15 cellular contexts compared by ENCODE assay signal in the genomic region with DNA sequence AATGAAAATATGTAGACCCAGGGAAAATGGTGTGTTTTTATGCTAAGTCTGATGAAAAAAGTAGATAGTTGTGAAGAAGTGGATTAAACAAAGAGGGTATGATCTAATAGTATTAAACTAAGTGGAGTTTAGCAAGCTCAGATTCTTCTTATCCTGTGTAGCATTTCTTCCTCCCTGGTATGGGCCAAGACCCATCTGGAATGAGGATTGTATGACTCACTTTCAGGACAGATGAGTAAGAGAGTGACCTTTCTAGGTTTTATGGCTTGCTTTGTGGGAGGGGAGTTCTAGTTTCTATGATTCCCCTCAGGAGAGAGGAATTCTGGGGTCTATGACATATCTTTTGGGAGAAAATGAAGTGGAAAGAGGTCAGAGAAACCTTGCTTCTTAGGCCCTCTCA.
A peak's percentile ranks its signal among the peaks of the same experiment; 100 is the strongest.
DNase-seq lines count a peak whose midpoint lies in the region; ATAC-seq and TF ChIP-seq lines count a peak whose summit lies in the region.
"Had no signal": no experiment of that assay in that cellular context is flagged by ENCODE, and none has a peak within 500 bp of the region (broad histone marks: within the 10 kb centered on the region; RNA-seq: fewer than 3 reads in every experiment).

No MANE protein-coding gene starts in this region.

- no peak for TF ChIP-seq POLR2A in gastroesophageal sphincter (IDR thresholded peaks at IDR 0.05)
- TF ChIP-seq POLR2A in uterus (IDR thresholded peaks at IDR 0.05): no peak

- H3K4me3 Mint-ChIP-seq in activated CD4-positive, alpha-beta memory T cell treated with anti-CD3 and anti-CD28 coated beads for 36 hours: no peak overlapping the region

- H3K9me3 ChIP-seq in gastroesophageal sphincter: peaks cover 0 to 7% (median 0%) of the 10 kb centered on the region in 3 donors
- no peaks in the 10 kb centered on the region for H3K9me3 ChIP-seq in uterus
- H3K9me3 ChIP-seq: SJSA1 had no signal

- peaks cover 8% of the 10 kb centered on the region for H3K9me3 Mint-ChIP-seq in activated CD4-positive, alpha-beta memory T cell treated with anti-CD3 and anti-CD28 coated beads for 36 hours

- H3K27me3 ChIP-seq in gastroesophageal sphincter (no peaks in the 10 kb centered on the region), uterus (no peaks in the 10 kb centered on the region)
- H3K27me3 ChIP-seq: SJSA1 had no signal

- ATAC-seq in gastroesophageal sphincter (peak; percentile 81), HG03442 (IDR thresholded peaks at IDR 0.05; ENCODE audit: unreplicated experiment) (no peak)
- ATAC-seq: left ventricle myocardium superior; stimulated activated naive CD8-positive, alpha-beta T cell treated with anti-CD3 and anti-CD28 coated beads, Interleukin-15, Interleukin-2, amounts not matched to agents 100 U/mL and 50 U/mL, for 24 hours had no signal

- CTCF ChIA-PET in activated CD4-positive, alpha-beta memory T cell treated with anti-CD3 and anti-CD28 coated beads for 36 hours (lab: Charles Lee): no interaction called here

- no peaks in the 10 kb centered on the region for H3K4me1 ChIP-seq in gastroesophageal sphincter
- H3K4me1 ChIP-seq in uterus: no peaks in the 10 kb centered on the region
- H3K4me1 ChIP-seq: SJSA1 had no signal

- TF ChIP-seq EP300 in gastroesophageal sphincter (IDR thresholded peaks at IDR 0.05): no peak

- intact Hi-C loops in uterus (cut with DNase I; ENCODE audit: low total_unique reads): no loop called here
- intact Hi-C loops in activated CD4-positive, alpha-beta memory T cell treated with anti-CD3 and anti-CD28 coated beads for 36 hours (cut with micrococcal nuclease): no loop called here

- POLR2A ChIA-PET in activated CD4-positive, alpha-beta memory T cell treated with anti-CD3 and anti-CD28 coated beads for 36 hours (lab: Charles Lee): no interaction called here

- H3K27me3 Mint-ChIP-seq in activated CD4-positive, alpha-beta memory T cell treated with anti-CD3 and anti-CD28 coated beads for 36 hours: no peaks in the 10 kb centered on the region

- no peaks in the 10 kb centered on the region for H3K36me3 Mint-ChIP-seq in activated CD4-positive, alpha-beta memory T cell treated with anti-CD3 and anti-CD28 coated beads for 36 hours

- TF ChIP-seq CTCF in gastroesophageal sphincter (IDR thresholded peaks at IDR 0.05) (no peak), uterus (IDR thresholded peaks at IDR 0.05) (no peak)

- H3K27ac ChIP-seq in gastroesophageal sphincter (no peak overlapping the region), uterus (peak overlapping the region; percentile 29 to 47)
- H3K27ac ChIP-seq: SJSA1 had no signal

- DNase-seq in HCEC 1CT (peak; percentile 92), amniotic epithelial cell (ENCODE audit: low read depth) (peak; percentile 14), uterus (no peak), DMS153 (lab: John Stamatoyannopoulos, UW) (no peak)
- DNase-seq in activated CD4-positive, alpha-beta memory T cell treated with anti-CD3 and anti-CD28 coated beads for 36 hours: no peak
- DNase-seq: caudate nucleus; left ventricle myocardium superior; NCI-H1105; NCI-H526 treated with DMSO at 0.1 percent for 48 hours; occipital lobe; stimulated activated CD4-positive, alpha-beta T cell treated with anti-CD3 and anti-CD28 coated beads, Interleukin-1b, Interleukin-23, amount 100 ng/mL, for 48 hours; stimulated activated naive CD8-positive, alpha-beta T cell treated with anti-CD3 and anti-CD28 coated beads, Interleukin-15, Interleukin-2, amounts not matched to agents 100 U/mL and 50 U/mL, for 24 hours had no signal

- H3K4me3 ChIP-seq in gastroesophageal sphincter (no peak overlapping the region), uterus (no peak overlapping the region)
- H3K4me3 ChIP-seq: SJSA1 had no signal

- no peaks in the 10 kb centered on the region for H3K36me3 ChIP-seq in gastroesophageal sphincter
- no peaks in the 10 kb centered on the region for H3K36me3 ChIP-seq in uterus
- H3K36me3 ChIP-seq: SJSA1 had no signal

- H3K27ac Mint-ChIP-seq in activated CD4-positive, alpha-beta memory T cell treated with anti-CD3 and anti-CD28 coated beads for 36 hours: no peak overlapping the region

- H3K4me1 Mint-ChIP-seq in activated CD4-positive, alpha-beta memory T cell treated with anti-CD3 and anti-CD28 coated beads for 36 hours (ENCODE audit: low read depth): no peaks in the 10 kb centered on the region

Comparison
In these comparisons a context has a peak if more than half of its experiments do, and no peak if none do; other contexts are left out.
1. DNase-seq: peak in HCEC 1CT (single experiment) and amniotic epithelial cell (single experiment); none in uterus (0 of 2), activated CD4-positive, alpha-beta memory T cell treated with anti-CD3 and anti-CD28 coated beads for 36 hours (single experiment) and DMS153 (single experiment).
2. H3K27ac ChIP-seq: peak in uterus (2 of 2); none in gastroesophageal sphincter (0 of 4).